In genomic region chr15:99247063-99247462, GRCh38 we compare ENCODE assay signal across 17 cellular contexts.
"Had no signal": no experiment of that assay in that cellular context is flagged by ENCODE, and none has a peak within 500 bp of the region (broad histone marks: within the 10 kb centered on the region; RNA-seq: fewer than 3 reads in every experiment).

No MANE protein-coding gene starts in this region.

- H3K9me3 Mint-ChIP-seq: activated B cell treated with CpG ODN at 0.5 μM for 24 hours; activated naive CD8-positive, alpha-beta T cell treated with anti-CD3 and anti-CD28 coated beads, Interleukin-2, amount 10 ng/mL, durations not matched to agents 7 days and 5 days; activated T-cell treated with anti-CD3 and anti-CD28 coated beads, Interleukin-2, amount 50 U/mL, for 72 hours; nephron progenitor cell had no signal

- H3K4me3 ChIP-seq: sigmoid colon, stomach, testis had no signal

- H3K27me3 ChIP-seq: sigmoid colon, stomach, testis had no signal

- H3K4me3 Mint-ChIP-seq: activated B cell treated with CpG ODN at 0.5 μM for 24 hours; activated CD4-positive, alpha-beta T cell treated with anti-CD3 and anti-CD28 coated beads, Interleukin-2, amount 10 ng/mL, durations not matched to agents 24 days and 14 days; activated naive CD8-positive, alpha-beta T cell treated with anti-CD3 and anti-CD28 coated beads, Interleukin-2, amount 10 ng/mL, durations not matched to agents 7 days and 5 days; activated T-cell treated with anti-CD3 and anti-CD28 coated beads, Interleukin-2, amount 50 U/mL, for 72 hours; immature natural killer cell had no signal

- H3K27ac ChIP-seq: sigmoid colon, stomach, testis had no signal

- ATAC-seq: activated T-cell treated with anti-CD3 and anti-CD28 coated beads, Interleukin-2, amount 50 U/mL, for 72 hours had no signal

- DNase-seq: activated B cell treated with CpG ODN at 0.5 μM for 24 hours; activated CD4-positive, alpha-beta T cell treated with anti-CD3 and anti-CD28 coated beads, Interleukin-2, amount 10 ng/mL, durations not matched to agents 24 days and 14 days; activated CD8-positive, alpha-beta memory T cell treated with anti-CD3 and anti-CD28 coated beads, Interleukin-2, amount 50 U/mL, for 48 hours; activated gamma-delta T cell treated with Interleukin-2 at 50 U/mL for 16 hours; activated naive CD8-positive, alpha-beta T cell treated with anti-CD3 and anti-CD28 coated beads, Interleukin-2, amount 10 ng/mL, durations not matched to agents 7 days and 5 days; activated T-cell treated with anti-CD3 and anti-CD28 coated beads, Interleukin-2, amount 50 U/mL, for 72 hours; anterior cingulate cortex; cerebellar nuclear complex; effector memory CD4-positive, alpha-beta T cell; head of caudate nucleus; immature natural killer cell; nephron progenitor cell; sigmoid colon; stimulated activated CD4-positive, alpha-beta T cell treated with anti-CD3 and anti-CD28 coated beads, Interleukin-12 subunit alpha, Interleukin-12 subunit beta, amount 100 ng/mL, for 4 hours; stimulated activated CD4-positive, alpha-beta T cell treated with anti-CD3 and anti-CD28 coated beads, Interleukin-2, amount 100 ng/mL, for 24 hours; stomach; testis had no signal

- H3K27me3 Mint-ChIP-seq: activated B cell treated with CpG ODN at 0.5 μM for 24 hours; activated CD4-positive, alpha-beta T cell treated with anti-CD3 and anti-CD28 coated beads, Interleukin-2, amount 10 ng/mL, durations not matched to agents 24 days and 14 days had no signal

- H3K27ac Mint-ChIP-seq: activated B cell treated with CpG ODN at 0.5 μM for 24 hours; activated CD4-positive, alpha-beta T cell treated with anti-CD3 and anti-CD28 coated beads, Interleukin-2, amount 10 ng/mL, durations not matched to agents 24 days and 14 days; activated naive CD8-positive, alpha-beta T cell treated with anti-CD3 and anti-CD28 coated beads, Interleukin-2, amount 10 ng/mL, durations not matched to agents 7 days and 5 days; activated T-cell treated with anti-CD3 and anti-CD28 coated beads, Interleukin-2, amount 50 U/mL, for 72 hours; immature natural killer cell; nephron progenitor cell had no signal

- H3K9me3 ChIP-seq: sigmoid colon, stomach, testis had no signal
